Comparison of ENCODE assay signal across 22 cellular contexts in the genomic region with DNA sequence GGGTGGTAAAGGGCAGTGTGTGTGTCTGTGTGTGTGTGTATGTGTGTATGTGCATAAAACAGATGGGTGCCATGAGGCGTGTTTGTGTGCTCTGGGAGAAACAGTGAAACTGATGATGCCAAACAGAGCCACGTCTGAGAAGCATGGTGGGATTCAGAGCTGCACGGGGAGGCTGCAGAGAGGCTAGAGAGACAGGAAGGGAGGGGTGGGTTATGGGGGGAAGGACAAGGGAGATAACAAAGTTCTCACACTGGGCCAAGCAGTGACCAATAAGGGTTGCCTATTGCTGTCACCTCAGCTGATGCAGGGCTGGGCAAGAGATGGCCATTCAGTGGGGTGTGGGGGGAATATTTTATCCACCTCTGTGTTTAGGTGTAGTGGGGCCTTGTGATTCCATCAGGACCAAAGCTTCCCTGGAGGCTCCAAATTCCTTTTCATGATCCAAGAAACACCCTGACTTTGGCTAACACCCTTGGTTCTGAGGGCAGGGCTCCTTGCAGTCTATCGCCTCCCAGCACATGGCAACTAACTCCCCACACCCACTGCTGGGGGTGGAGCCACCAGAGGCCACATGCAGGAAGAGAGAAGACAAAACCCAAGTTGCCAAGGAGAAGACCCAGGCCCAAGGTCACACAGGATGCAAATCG. TPM values are rescaled to one million over a fixed set of nuclear protein-coding genes. Genes with fewer than 3 reads are reported as not detected.
DNase-seq lines count a peak whose midpoint lies in the region; ATAC-seq, FAIRE-seq and TF ChIP-seq lines count a peak whose summit lies in the region.
"Had no signal": no experiment of that assay in that cellular context is flagged by ENCODE, and none has a peak within 500 bp of the region (broad histone marks: within the 10 kb centered on the region; RNA-seq: fewer than 3 reads in every experiment).

No MANE protein-coding gene starts in this region.

- H3K4me1 Mint-ChIP-seq in endothelial cell (ENCODE audit: unreplicated experiment): peaks cover 8% of the 10 kb centered on the region

- H3K4me2 ChIP-seq in Loucy (ENCODE audit: low read depth, low read length, poor library complexity, severe bottlenecking) (no peak overlapping the region), K562 (ENCODE audit: insufficient read depth, low read length) (peak overlapping the region; percentile 31)
- H3K4me2 ChIP-seq: KMS-11 had no signal

- TF ChIP-seq POLR2A in K562 (conservative IDR thresholded peaks at IDR 0.05): 0 out of 2 replicates have a peak, but pooled peaks have one; percentile 48

- H3K4me3 Mint-ChIP-seq in endothelial cell (ENCODE audit: unreplicated experiment): no peak overlapping the region
- H3K4me3 Mint-ChIP-seq: CD8-positive, alpha-beta T cell had no signal

- peak; percentile 78 for FAIRE-seq in K562 (lab: Jason Lieb, UNC)
- FAIRE-seq in urothelium cell line (lab: Jason Lieb, UNC): peak; percentile 58

- 30% methylated on average over 5 of the region's 5 CpGs for WGBS in K562 (ENCODE audit: insufficient coverage, low coverage, missing lambda C conversion rate)

- no peaks in the 10 kb centered on the region for H3K9me3 Mint-ChIP-seq in endothelial cell (ENCODE audit: unreplicated experiment)
- H3K9me3 Mint-ChIP-seq: CD8-positive, alpha-beta T cell had no signal

- H3K36me3 ChIP-seq in Loucy (ENCODE audit: insufficient read depth, low read length): no peaks in the 10 kb centered on the region
- H3K36me3 ChIP-seq in K562 (ENCODE audit: control insufficient read depth, insufficient read depth, low read length): no peaks in the 10 kb centered on the region

- POLR2A ChIA-PET in K562 (lab: Yijun Ruan, JAX): no interaction called here

- CTCF ChIA-PET in K562 (lab: Yijun Ruan, JAX; ENCODE audit: low intra/inter-chr PET ratio): no interaction called here

- H3K36me3 Mint-ChIP-seq in endothelial cell (ENCODE audit: low read depth, unreplicated experiment): no peaks in the 10 kb centered on the region
- H3K36me3 Mint-ChIP-seq: CD8-positive, alpha-beta T cell had no signal

- peaks cover 26% of the 10 kb centered on the region for H3K4me1 ChIP-seq in Loucy (ENCODE audit: insufficient read depth, low read length, poor library complexity, severe bottlenecking)
- peaks cover 19 to 27% of the 10 kb centered on the region in 2 experiments; a peak in 4 of 5 replicates for H3K4me1 ChIP-seq in K562 (replicated peaks in 1 of 2; ENCODE audit: control insufficient read depth in 2 of 2, insufficient read depth in 2 of 2, low read length in 2 of 2)

- DNase-seq in DMS 273 (lab: John Stamatoyannopoulos, UW; ENCODE audit: unreplicated experiment): peak; percentile 14
- DNase-seq in DMS 273 treated with DMSO at 0.1 percent for 48 hours (lab: John Stamatoyannopoulos, UW): no peak
- peak; percentile 66 to 81 (median 74) for DNase-seq in K562 (ENCODE audit: extremely low read depth in 1 of 4, low spot score in 3 of 4)
- no peak for DNase-seq in urothelium cell line (ENCODE audit: low spot score)
- DNase-seq in GDM1 (lab: John Stamatoyannopoulos, UW): no peak
- DNase-seq in activated naive CD4-positive, alpha-beta T cell treated with Interleukin-2 at 50 U/mL for 16 hours: no peak
- no peak for DNase-seq in endothelial cell (ENCODE audit: low spot score)
- DNase-seq: C1 segment of cervical spinal cord; CD8-positive, alpha-beta T cell; H7; MV-4-11; NCI-H1105 treated with DMSO at 0.1 percent for 48 hours; NCI-H2029 treated with DMSO at 0.1 percent for 48 hours; NCI-H345; NCI-H524 treated with DMSO at 0.1 percent for 48 hours; NCI-H82; SHP77 had no signal

- TF ChIP-seq CTCF in Loucy (conservative IDR thresholded peaks at IDR 0.05; ENCODE audit: low read length) (no peak), K562 (IDR thresholded peaks at IDR 0.05 in 2 of 3, conservative IDR thresholded peaks at IDR 0.05 in 1 of 3; ENCODE audit: insufficient read depth in 2 of 3, low read depth in 1 of 3, low read length in 3 of 3) (no peak), endothelial cell (IDR thresholded peaks at IDR 0.05; ENCODE audit: unreplicated experiment) (no peak)

- BruUV-seq in K562 (replicated peaks; lab: Mats Ljungman, UMichigan): no TSS peak

- no peaks in the 10 kb centered on the region for H4K20me1 ChIP-seq in Loucy (ENCODE audit: insufficient read depth, low read length, poor library complexity, severe bottlenecking)
- no peaks in the 10 kb centered on the region for H4K20me1 ChIP-seq in K562 (replicated peaks; ENCODE audit: control insufficient read depth, insufficient read depth, low read length)

- peak overlapping the region; percentile 67; the same call in 2 of the 3 replicates for H3K27ac ChIP-seq in K562 (ENCODE audit: extremely low read depth, low read depth, low read length)
- H3K27ac ChIP-seq: 22Rv1, KMS-11 had no signal

- no peak overlapping the region for H3K9ac ChIP-seq in Loucy (ENCODE audit: low read depth, low read length, poor library complexity, severe bottlenecking)
- peak overlapping the region in 1 of 2 experiments; percentile 32; a peak in 2 of 4 replicates for H3K9ac ChIP-seq in K562 (ENCODE audit: insufficient read depth in 1 of 2, low read depth in 2 of 2, low read length in 2 of 2)
- H3K9ac ChIP-seq: KMS-11 had no signal

- intact Hi-C loops in K562 (cut with micrococcal nuclease): no loop called here

- H3K4me3 ChIP-seq in Loucy (ENCODE audit: low read length, poor library complexity, severe bottlenecking): no peak overlapping the region
- no peak overlapping the region for H3K4me3 ChIP-seq in K562

- H3K27me3 ChIP-seq in Loucy (ENCODE audit: insufficient read depth, low read length, poor library complexity, severe bottlenecking): no peaks in the 10 kb centered on the region
- H3K27me3 ChIP-seq in K562 (ENCODE audit: control insufficient read depth in 2 of 2, insufficient read depth in 2 of 2, low read length in 2 of 2): no peaks in the 10 kb centered on the region

- H3F3A ChIP-seq in Loucy (ENCODE audit: low read depth): no peaks in the 10 kb centered on the region

- no peak for TF ChIP-seq EP300 in K562 (IDR thresholded peaks at IDR 0.05; ENCODE audit: low read length)

- no peaks in the 10 kb centered on the region for H3K9me2 ChIP-seq in Loucy (replicated peaks; ENCODE audit: low read depth, low read length)

- H3K9me3 ChIP-seq in Loucy (ENCODE audit: insufficient read depth, low read depth, low read length): no peaks in the 10 kb centered on the region
- no peaks in the 10 kb centered on the region for H3K9me3 ChIP-seq in K562 (replicated peaks; ENCODE audit: control insufficient read depth, insufficient read depth, low read depth, low read length)

- H3K27ac Mint-ChIP-seq in endothelial cell (ENCODE audit: unreplicated experiment): no peak overlapping the region
- H3K27ac Mint-ChIP-seq: CD8-positive, alpha-beta T cell had no signal

- H3K27me3 Mint-ChIP-seq in endothelial cell (ENCODE audit: unreplicated experiment): peaks cover 6% of the 10 kb centered on the region

- ATAC-seq in K562: peak; percentile 86
- ATAC-seq: CD8-positive, alpha-beta T cell had no signal

- H2AFZ ChIP-seq in Loucy (ENCODE audit: low read length) (peak overlapping the region; percentile 51; the same call in 1 of the 2 replicates), K562 (ENCODE audit: low read depth, low read length) (peak overlapping the region; percentile 91)

- H3K9me1 ChIP-seq in K562 (ENCODE audit: control insufficient read depth, insufficient read depth, low read length): no peaks in the 10 kb centered on the region

- no peaks in the 10 kb centered on the region for H3K79me2 ChIP-seq in Loucy (ENCODE audit: insufficient read depth, low read length)
- H3K79me2 ChIP-seq in K562 (ENCODE audit: control insufficient read depth, insufficient read depth, low read length): no peaks in the 10 kb centered on the region

- TF ChIP-seq RAD21 in K562 (CRISPR knock-in tag; conservative IDR thresholded peaks at IDR 0.05 in 1 of 2, IDR thresholded peaks at IDR 0.05 in 1 of 2): no peak

- in situ Hi-C loops in K562 (cut with MboI): no loop called here

RNA-seq across cellular contexts. Expression of a gene that starts 54.2 kb away (rescaled TPM):
- not detected in 2 replicates for total RNA-seq in K562 (2011; cell fraction: chromatin; rRNA removed; ENCODE audit: low replicate concordance)
- total RNA-seq in K562 (2011; cell fraction: nucleolus; rRNA removed): not detected in 2 replicates
- total RNA-seq in K562 (2011; cell fraction: nucleoplasm; rRNA removed): not detected in 2 replicates
- total RNA-seq in K562 (2014; rRNA removed): not detected in 2 replicates
- total RNA-seq in K562 (2014; rRNA removed; fragmentation: Illumina TruSeq; extraction: Trizol): not detected in 2 replicates
- total RNA-seq in K562 (2015; rRNA removed; fragmentation: Illumina TruSeq; extraction: Trizol): not detected in 2 replicates
- not detected in 2 replicates for total RNA-seq in K562 (2021)
- not detected in 2 replicates for polyA plus RNA-seq in K562 (2011; rRNA removed)
- not detected in 2 replicates for polyA plus RNA-seq in K562 (2011; cell fraction: cytosol; rRNA removed)
- not detected in 2 replicates for polyA plus RNA-seq in K562 (2011; cell fraction: nucleus; rRNA removed)
- polyA plus RNA-seq in K562 (2012): not detected in 2 replicates
- not detected in 2 replicates for polyA plus RNA-seq in K562 (2014; fragmentation: Illumina TruSeq; extraction: Trizol)
- not detected for polyA plus RNA-seq in K562 (2014; fragmentation: Nextera tagmentation; extraction: Ambion mirVana)
- polyA plus RNA-seq in K562 (2014; rRNA removed): not detected in 2 replicates
- polyA minus RNA-seq in K562 (2011; rRNA and poly(A)+ RNA removed): not detected in 2 replicates
- not detected in 2 replicates for polyA minus RNA-seq in K562 (2011; cell fraction: cytosol; rRNA and poly(A)+ RNA removed)
- not detected in 2 replicates for polyA minus RNA-seq in K562 (2011; cell fraction: nucleus; rRNA and poly(A)+ RNA removed)
- total RNA-seq in endothelial cell (ENCODE audit: unreplicated experiment): 0.64 TPM
- total RNA-seq: HT1080, M059J had no signal

Comparison
In these comparisons a context has a peak if more than half of its experiments do, and no peak if none do; other contexts are left out.
1. DNase-seq: peak in DMS 273 (single experiment) and K562 (4 of 4); none in DMS 273 treated with DMSO at 0.1 percent for 48 hours (single experiment), urothelium cell line (single experiment), GDM1 (single experiment), activated naive CD4-positive, alpha-beta T cell treated with Interleukin-2 at 50 U/mL for 16 hours (single experiment) and endothelial cell (single experiment).